In the genomic region with DNA sequence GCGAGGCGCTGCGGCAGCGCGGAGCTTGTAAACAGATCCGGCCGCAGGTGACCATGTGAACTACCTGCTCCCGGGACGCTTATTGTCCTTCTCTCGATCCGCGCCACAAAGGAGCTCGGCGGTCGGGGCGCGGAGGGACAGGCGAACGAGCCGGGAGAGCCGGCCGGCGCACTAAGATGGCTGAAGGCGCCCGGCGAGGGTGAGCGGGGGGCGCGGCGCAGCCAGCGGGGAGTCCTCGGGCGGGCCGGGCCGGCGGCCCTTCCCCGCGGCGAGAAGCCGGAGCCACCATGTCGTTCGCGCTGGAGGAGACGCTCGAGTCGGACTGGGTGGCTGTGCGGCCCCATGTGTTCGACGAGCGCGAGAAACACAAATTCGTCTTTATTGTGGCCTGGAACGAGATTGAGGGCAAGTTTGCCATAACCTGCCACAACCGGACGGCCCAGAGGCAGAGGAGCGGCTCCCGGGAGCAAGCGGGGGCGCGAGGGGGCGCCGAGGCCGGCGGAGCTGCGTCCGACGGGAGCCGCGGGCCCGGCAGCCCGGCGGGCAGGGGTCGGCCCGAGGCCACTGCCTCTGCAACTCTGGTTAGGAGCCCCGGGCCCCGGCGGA, we compare ENCODE assay signal across 8 cellular contexts. TPM values are rescaled to one million over a fixed set of nuclear protein-coding genes. Genes with fewer than 3 reads are reported as not detected.
DNase-seq lines count a peak whose midpoint lies in the region; ATAC-seq and TF ChIP-seq lines count a peak whose summit lies in the region.

No MANE protein-coding gene starts in this region.

- no peaks in the 10 kb centered on the region for H3K27me3 Mint-ChIP-seq in Caco-2 (ENCODE audit: insufficient read depth, unreplicated experiment)
- H3K27me3 Mint-ChIP-seq in stimulated activated naive CD8-positive, alpha-beta T cell treated with anti-CD3 and anti-CD28 coated beads, Interleukin-15, Interleukin-2, amounts not matched to agents 100 ng/mL and 50 ng/mL, for 24 hours, result no peaks in the 10 kb centered on the region

- H3K4me3 ChIP-seq in Caco-2 (ENCODE audit: low read depth, low read length) (peak overlapping the region; percentile 70), WERI-Rb-1 (ENCODE audit: low read depth, low read length) (peak overlapping the region; percentile 78), duodenal mucosa (ENCODE audit: low read depth in 1 of 2, low read length in 2 of 2) (peak overlapping the region; percentile 77 to 99), lung (peak overlapping the region; percentile 84)

- CTCF ChIA-PET in Caco-2 (lab: Charles Lee), result interaction anchor here (1.4 to 1.7 kb wide), 2 partner anchors 20 to 103 kb away, joined by 3 to 8 read pairs; no protein-coding TSS in a partner anchor

- no TSS peak for BruUV-seq in Caco-2 (replicated peaks; lab: Mats Ljungman, UMichigan)

- H3K4me1 ChIP-seq in Caco-2 (peaks cover 4% of the 10 kb centered on the region; the same call in 1 of the 2 replicates), duodenal mucosa (ENCODE audit: control insufficient read depth in 1 of 2, insufficient read depth in 2 of 2, low read length in 2 of 2) (peaks cover 5 to 23% of the 10 kb centered on the region in 2 donors), lung (ENCODE audit: control insufficient read depth in 2 of 2, insufficient read depth in 2 of 2, low read length in 2 of 2) (peaks cover 0 to 6% of the 10 kb centered on the region in 2 donors)

- H3K4me1 Mint-ChIP-seq in Caco-2 (ENCODE audit: low read depth, unreplicated experiment), result no peaks in the 10 kb centered on the region
- peaks cover 37% of the 10 kb centered on the region for H3K4me1 Mint-ChIP-seq in stimulated activated naive CD8-positive, alpha-beta T cell treated with anti-CD3 and anti-CD28 coated beads, Interleukin-15, Interleukin-2, amounts not matched to agents 100 ng/mL and 50 ng/mL, for 24 hours (ENCODE audit: low read depth)

- H3K36me3 ChIP-seq in Caco-2 (ENCODE audit: control insufficient read depth, insufficient read depth, low read length), result no peaks in the 10 kb centered on the region
- H3K36me3 ChIP-seq in WERI-Rb-1, result peaks cover 4% of the 10 kb centered on the region
- no peaks in the 10 kb centered on the region for H3K36me3 ChIP-seq in duodenal mucosa (ENCODE audit: control insufficient read depth in 1 of 2, insufficient read depth in 2 of 2, low read length in 2 of 2)
- no peaks in the 10 kb centered on the region for H3K36me3 ChIP-seq in lung (ENCODE audit: control insufficient read depth in 2 of 2, insufficient read depth in 2 of 2, low read length in 2 of 2)

- H3K27me3 ChIP-seq in Caco-2 (replicated peaks; ENCODE audit: control insufficient read depth, insufficient read depth, low read length) (no peaks in the 10 kb centered on the region), WERI-Rb-1 (ENCODE audit: insufficient read depth, low read depth, severe bottlenecking) (no peaks in the 10 kb centered on the region), duodenal mucosa (ENCODE audit: control insufficient read depth in 1 of 2, insufficient read depth in 2 of 2, low read length in 2 of 2) (no peaks in the 10 kb centered on the region), lung (ENCODE audit: control insufficient read depth, insufficient read depth) (no peaks in the 10 kb centered on the region)

- DNase-seq in Caco-2, result peak in 1 of 2 experiments; percentile 62
- DNase-seq in WERI-Rb-1, result no peak
- no peak for DNase-seq in lung (ENCODE audit: low spot score)
- DNase-seq in occipital lobe (lab: John Stamatoyannopoulos, UW), result no peak

- H3K4me3 Mint-ChIP-seq in Caco-2 (ENCODE audit: unreplicated experiment), result peak overlapping the region; percentile 78
- peak overlapping the region; percentile 96 for H3K4me3 Mint-ChIP-seq in stimulated activated naive CD8-positive, alpha-beta T cell treated with anti-CD3 and anti-CD28 coated beads, Interleukin-15, Interleukin-2, amounts not matched to agents 100 ng/mL and 50 ng/mL, for 24 hours

- TF ChIP-seq CTCF in Caco-2 (IDR thresholded peaks at IDR 0.05; ENCODE audit: insufficient read depth in 1 of 2, low read depth in 1 of 2, low read length in 1 of 2, severe bottlenecking in 1 of 2, unreplicated experiment in 1 of 2), result no peak
- no peak for TF ChIP-seq CTCF in WERI-Rb-1 (IDR thresholded peaks at IDR 0.05; ENCODE audit: low read depth, low read length)
- no peak for TF ChIP-seq CTCF in lung (IDR thresholded peaks at IDR 0.05; ENCODE audit: control extremely low read depth, extremely low read depth)

- peaks cover 18% of the 10 kb centered on the region for H3K36me3 Mint-ChIP-seq in Caco-2 (ENCODE audit: insufficient read depth, unreplicated experiment)
- no peaks in the 10 kb centered on the region for H3K36me3 Mint-ChIP-seq in stimulated activated naive CD8-positive, alpha-beta T cell treated with anti-CD3 and anti-CD28 coated beads, Interleukin-15, Interleukin-2, amounts not matched to agents 100 ng/mL and 50 ng/mL, for 24 hours (ENCODE audit: low read depth)

- H3K9me3 Mint-ChIP-seq in Caco-2 (ENCODE audit: unreplicated experiment), result no peaks in the 10 kb centered on the region
- H3K9me3 Mint-ChIP-seq in stimulated activated naive CD8-positive, alpha-beta T cell treated with anti-CD3 and anti-CD28 coated beads, Interleukin-15, Interleukin-2, amounts not matched to agents 100 ng/mL and 50 ng/mL, for 24 hours, result no peaks in the 10 kb centered on the region

- H3K27ac Mint-ChIP-seq in Caco-2 (ENCODE audit: unreplicated experiment), result peak overlapping the region; percentile 97
- peak overlapping the region; percentile 32 for H3K27ac Mint-ChIP-seq in stimulated activated naive CD8-positive, alpha-beta T cell treated with anti-CD3 and anti-CD28 coated beads, Interleukin-15, Interleukin-2, amounts not matched to agents 100 ng/mL and 50 ng/mL, for 24 hours

- WGBS in lung, 2 donors, result 0 to 1% methylated on average over 61 to 77 of the region's 77 CpGs

- H3K9me3 ChIP-seq in Caco-2 (no peaks in the 10 kb centered on the region), WERI-Rb-1 (ENCODE audit: severe bottlenecking) (no peaks in the 10 kb centered on the region), duodenal mucosa (ENCODE audit: control insufficient read depth in 1 of 2, low read length in 2 of 2) (no peaks in the 10 kb centered on the region), lung (ENCODE audit: control insufficient read depth in 2 of 2, insufficient read depth in 1 of 2, low read length in 1 of 2) (no peaks in the 10 kb centered on the region)

- H3K27ac ChIP-seq in WERI-Rb-1 (peak overlapping the region; percentile 86), duodenal mucosa (ENCODE audit: low read depth, low read length) (peak overlapping the region; percentile 88), lung (ENCODE audit: low read depth in 1 of 2, low read length in 1 of 2) (peak overlapping the region; percentile 89 to 91)

- peak overlapping the region; percentile 86 to 89 for H3K9ac ChIP-seq in duodenal mucosa (ENCODE audit: low read depth in 1 of 2, low read length in 2 of 2)

- peak; percentile 15 for ATAC-seq in GM19463 (IDR thresholded peaks at IDR 0.05; ENCODE audit: unreplicated experiment)
- ATAC-seq in HG03565 (IDR thresholded peaks at IDR 0.05; ENCODE audit: unreplicated experiment), result peak; percentile 17
- peak; percentile 58 for ATAC-seq in lung (ENCODE audit: insufficient read depth, low FRiP score)

- intact Hi-C loops in Caco-2 (cut with micrococcal nuclease; ENCODE audit: unreplicated experiment), result loop anchor here (2.0 to 5.0 kb wide), 2 partner anchors 64 to 1171 kb away; a partner anchor contains a TSS

- POLR2A ChIA-PET in Caco-2 (lab: Charles Lee), result no interaction called here

RNA-seq across cellular contexts. Expression of a gene that starts 0.5 kb away (rescaled TPM):
- total RNA-seq in Caco-2 (2022), result 10.5 and 11.3 TPM in 2 replicates
- 10 to 100 TPM in 1 of 2 donors, 1 to 10 TPM in 1; 7.0 to 33.6 TPM for total RNA-seq in lung
- polyA plus RNA-seq in lung, result 1 to 10 TPM; 2.0 to 2.8 TPM
- 48.7 TPM for total RNA-seq in occipital lobe
